In genomic region chr10:103501186-103501585, GRCh38 we compare ENCODE assay signal across 21 cellular contexts. TPM values are rescaled to one million over a fixed set of nuclear protein-coding genes. Genes with fewer than 3 reads are reported as not detected.
A peak's percentile ranks its signal among the peaks of the same experiment; 100 is the strongest.
DNase-seq lines count a peak whose midpoint lies in the region; ATAC-seq and TF ChIP-seq lines count a peak whose summit lies in the region.
"Had no signal": no experiment of that assay in that cellular context is flagged by ENCODE, and none has a peak within 500 bp of the region (broad histone marks: within the 10 kb centered on the region; RNA-seq: fewer than 3 reads in every experiment).

No MANE protein-coding gene starts in this region.

- no peak overlapping the region for H3K4me3 ChIP-seq in osteoblast (ENCODE audit: insufficient read depth, low read length)
- H3K4me3 ChIP-seq: A549; BLaER1 treated with 17β-estradiol and CSF1 and Interleukin-3, amounts not matched to agents 10 nM and 100 nM; MG63; PC-9 had no signal

- peaks cover 78% of the 10 kb centered on the region for H3K27me3 ChIP-seq in osteoblast (ENCODE audit: insufficient read depth, low read length)

- no peak for ATAC-seq in natural killer cell treated with Interleukin-12 subunit alpha and Interleukin-12 subunit beta and Interleukin-15 and Interleukin-18, amount 100 ng/mL, for 72 hours
- ATAC-seq in natural killer cell, result no peak
- ATAC-seq in HG03442 (IDR thresholded peaks at IDR 0.05; ENCODE audit: unreplicated experiment), result no peak
- no peak for ATAC-seq in HG02885 (IDR thresholded peaks at IDR 0.05; ENCODE audit: poor library complexity, unreplicated experiment)
- ATAC-seq: A549 had no signal

- peaks cover 28 to 32% of the 10 kb centered on the region in 2 donors for H3K4me1 Mint-ChIP-seq in natural killer cell treated with Interleukin-12 subunit alpha and Interleukin-12 subunit beta and Interleukin-15 and Interleukin-18, amount 100 ng/mL, for 72 hours (ENCODE audit: low read depth in 2 of 2)
- peaks cover 13 to 27% of the 10 kb centered on the region in 2 donors for H3K4me1 Mint-ChIP-seq in natural killer cell

- H3K27ac Mint-ChIP-seq in natural killer cell treated with Interleukin-12 subunit alpha and Interleukin-12 subunit beta and Interleukin-15 and Interleukin-18, amount 100 ng/mL, for 72 hours, result peak overlapping the region in 1 of 2 donors; percentile 18
- no peak overlapping the region for H3K27ac Mint-ChIP-seq in natural killer cell
- H3K27ac Mint-ChIP-seq: CD8-positive, alpha-beta memory T cell had no signal

- peak overlapping the region; percentile 14 for H3K4me3 Mint-ChIP-seq in natural killer cell treated with Interleukin-12 subunit alpha and Interleukin-12 subunit beta and Interleukin-15 and Interleukin-18, amount 100 ng/mL, for 72 hours
- no peak overlapping the region for H3K4me3 Mint-ChIP-seq in natural killer cell
- H3K4me3 Mint-ChIP-seq: CD8-positive, alpha-beta memory T cell; H9; IgD-negative memory B cell had no signal

- H3K79me2 ChIP-seq in osteoblast (ENCODE audit: insufficient read depth, low read length), result no peaks in the 10 kb centered on the region

- H3K4me1 ChIP-seq in osteoblast (ENCODE audit: insufficient read depth, low read length), result peaks cover 10% of the 10 kb centered on the region

- no peaks in the 10 kb centered on the region for H3K9me3 ChIP-seq in osteoblast (ENCODE audit: low read depth, low read length)
- H3K9me3 ChIP-seq: A549; BLaER1 treated with 17β-estradiol and CSF1 and Interleukin-3, amounts not matched to agents 10 nM and 100 nM; MG63 had no signal

- no peaks in the 10 kb centered on the region for H3K9me3 Mint-ChIP-seq in natural killer cell treated with Interleukin-12 subunit alpha and Interleukin-12 subunit beta and Interleukin-15 and Interleukin-18, amount 100 ng/mL, for 72 hours
- H3K9me3 Mint-ChIP-seq in natural killer cell, result no peaks in the 10 kb centered on the region
- H3K9me3 Mint-ChIP-seq: CD8-positive, alpha-beta memory T cell; H9; IgD-negative memory B cell had no signal

- no peak for TF ChIP-seq CTCF in natural killer cell (IDR thresholded peaks at IDR 0.05)
- TF ChIP-seq CTCF in osteoblast (IDR thresholded peaks at IDR 0.05; ENCODE audit: extremely low read depth, low read depth, low read length), result no peak

- intact Hi-C loops in natural killer cell (cut with micrococcal nuclease), result no loop called here

- H3K27me3 Mint-ChIP-seq in natural killer cell treated with Interleukin-12 subunit alpha and Interleukin-12 subunit beta and Interleukin-15 and Interleukin-18, amount 100 ng/mL, for 72 hours, result peaks cover 23 to 54% of the 10 kb centered on the region in 2 donors
- peaks cover 39 to 41% of the 10 kb centered on the region in 2 donors for H3K27me3 Mint-ChIP-seq in natural killer cell (ENCODE audit: low read depth in 2 of 2)

- no peaks in the 10 kb centered on the region for H3K36me3 ChIP-seq in osteoblast (ENCODE audit: insufficient read depth, low read length)
- H3K36me3 ChIP-seq: BLaER1 treated with 17β-estradiol and CSF1 and Interleukin-3, amounts not matched to agents 10 nM and 100 nM; MG63 had no signal

- H3K27ac ChIP-seq in osteoblast (ENCODE audit: low read depth, low read length), result no peak overlapping the region
- H3K27ac ChIP-seq: A549; BLaER1 treated with 17β-estradiol and CSF1 and Interleukin-3, amounts not matched to agents 10 nM and 100 nM; PC-9; RWPE1 had no signal

- peaks cover 8% of the 10 kb centered on the region for H4K20me1 ChIP-seq in osteoblast (ENCODE audit: insufficient read depth, low read length)
- H4K20me1 ChIP-seq: BLaER1 treated with 17β-estradiol and CSF1 and Interleukin-3, amounts not matched to agents 10 nM and 100 nM had no signal

- H3K4me2 ChIP-seq in osteoblast (ENCODE audit: insufficient read depth, low read length), result no peak overlapping the region
- H3K4me2 ChIP-seq: A549, PC-9 had no signal

- no peak overlapping the region for H2AFZ ChIP-seq in osteoblast (ENCODE audit: low read length)
- H2AFZ ChIP-seq: PC-9 had no signal

- no peak for DNase-seq in natural killer cell treated with Interleukin-12 subunit alpha and Interleukin-12 subunit beta and Interleukin-15 and Interleukin-18, amount 100 ng/mL, for 72 hours (ENCODE audit: low spot score)
- no peak for DNase-seq in natural killer cell
- DNase-seq in cerebellar cortex (ENCODE audit: low spot score), result peak; percentile 10
- DNase-seq in osteoblast (ENCODE audit: insufficient read length, low spot score, missing footprints), result peak; percentile 39
- no peak for DNase-seq in AG08395 (ENCODE audit: low spot score)
- DNase-seq: CD8-positive, alpha-beta memory T cell; H9; Kasumi-1; MG63; NCI-H1092; NCI-H146; NCI-H2029 treated with DMSO at 0.1 percent for 48 hours; NCI-H2171; NCI-H526; PC-9 had no signal

- H3K36me3 Mint-ChIP-seq in natural killer cell treated with Interleukin-12 subunit alpha and Interleukin-12 subunit beta and Interleukin-15 and Interleukin-18, amount 100 ng/mL, for 72 hours, result no peaks in the 10 kb centered on the region
- H3K36me3 Mint-ChIP-seq in natural killer cell, result no peaks in the 10 kb centered on the region
- H3K36me3 Mint-ChIP-seq: CD8-positive, alpha-beta memory T cell had no signal

RNA-seq across cellular contexts. Expression of gene NEURL1, which starts 7.7 kb away (rescaled TPM):
- total RNA-seq in natural killer cell treated with Interleukin-12 subunit alpha and Interleukin-12 subunit beta and Interleukin-15 and Interleukin-18, amount 100 ng/mL, for 72 hours, result 1 to 10 TPM; 1.4 to 1.8 TPM
- total RNA-seq in natural killer cell, result 1 to 10 TPM in 2 of 3 donors, under 1 TPM in 1; 0.95 to 8.5 (median 1.5) TPM
- under 0.01 TPM in 1 of 2 replicates, not detected in the other for total RNA-seq in osteoblast

RNA-seq across cellular contexts. Expression of gene CALHM3, which starts 22.1 kb away (rescaled TPM):
- total RNA-seq in natural killer cell treated with Interleukin-12 subunit alpha and Interleukin-12 subunit beta and Interleukin-15 and Interleukin-18, amount 100 ng/mL, for 72 hours, result not detected
- total RNA-seq in natural killer cell (not detected), osteoblast (not detected in 2 replicates)
- total RNA-seq: CD8-positive, alpha-beta memory T cell; H9 had no signal

RNA-seq across cellular contexts. Expression of gene CALHM1, which starts 42.5 kb away (rescaled TPM):
- total RNA-seq in natural killer cell treated with Interleukin-12 subunit alpha and Interleukin-12 subunit beta and Interleukin-15 and Interleukin-18, amount 100 ng/mL, for 72 hours, result not detected
- total RNA-seq in natural killer cell (under 1 TPM in 2 of 3 donors, not detected in 1; 0.23 to 0.57 TPM), osteoblast (not detected in 2 replicates)
- total RNA-seq: CD8-positive, alpha-beta memory T cell; PC-9 had no signal

RNA-seq across cellular contexts. Expression of gene CALHM2, which starts 49.0 kb away (rescaled TPM):
- total RNA-seq in natural killer cell treated with Interleukin-12 subunit alpha and Interleukin-12 subunit beta and Interleukin-15 and Interleukin-18, amount 100 ng/mL, for 72 hours, result 10 to 100 TPM; 11.2 to 12.7 TPM
- total RNA-seq in natural killer cell (10 to 100 TPM; 26.6 to 55.2 (median 37.2) TPM), osteoblast (54.6 and 56.3 TPM in 2 replicates)
- total RNA-seq: H9 had no signal

Comparison
In these comparisons a context has a peak if more than half of its experiments do, and no peak if none do; other contexts are left out.
1. DNase-seq: peak in cerebellar cortex (single experiment) and osteoblast (single experiment); none in natural killer cell treated with Interleukin-12 subunit alpha and Interleukin-12 subunit beta and Interleukin-15 and Interleukin-18, amount 100 ng/mL, for 72 hours (single experiment), natural killer cell (single experiment) and AG08395 (single experiment).